10 cellular contexts compared by ENCODE assay signal in genomic region chr10:54985732-54986131, GRCh38.
DNase-seq lines count a peak whose midpoint lies in the region; ATAC-seq, FAIRE-seq and TF ChIP-seq lines count a peak whose summit lies in the region.
"Had no signal": no experiment of that assay in that cellular context is flagged by ENCODE, and none has a peak within 500 bp of the region (broad histone marks: within the 10 kb centered on the region; RNA-seq: fewer than 3 reads in every experiment).

No MANE protein-coding gene starts in this region.

- H4K20me1 ChIP-seq in OCI-LY1 (ENCODE audit: insufficient read depth, low read length) = no peaks in the 10 kb centered on the region

- no peak overlapping the region for H2AFZ ChIP-seq in OCI-LY1 (ENCODE audit: low read length)

- no peak for TF ChIP-seq RAD21 in A549 (conservative IDR thresholded peaks at IDR 0.05 in 1 of 2, IDR thresholded peaks at IDR 0.05 in 1 of 2)

- no peaks in the 10 kb centered on the region for H3K9me2 ChIP-seq in OCI-LY1 (ENCODE audit: low read depth, low read length)

- peak; percentile 17; the same call in 1 of the 3 replicates for TF ChIP-seq CTCF in A549 (IDR thresholded peaks at IDR 0.05)
- TF ChIP-seq CTCF in OCI-LY1 (IDR thresholded peaks at IDR 0.05; ENCODE audit: low read length) = peak; percentile 50; the same call in 1 of the 2 replicates
- TF ChIP-seq CTCF in fibroblast of pulmonary artery (IDR thresholded peaks at IDR 0.05; ENCODE audit: low read length, missing control alignments) = peak; percentile 18

- H3K27me3 ChIP-seq in OCI-LY1 (ENCODE audit: insufficient read depth, low read length) = no peaks in the 10 kb centered on the region

- H3K4me1 ChIP-seq in A549 (no peaks in the 10 kb centered on the region), OCI-LY1 (ENCODE audit: insufficient read depth, low read length, severe bottlenecking) (no peaks in the 10 kb centered on the region)

- DNase-seq in A549 (ENCODE audit: low read depth in 1 of 2, low spot score in 1 of 2) = peak in 1 of 2 experiments; percentile 18
- DNase-seq in fibroblast of pulmonary artery (ENCODE audit: low read depth) = peak; percentile 16
- DNase-seq in activated naive CD4-positive, alpha-beta T cell treated with Interleukin-2 at 50 U/mL for 16 hours = no peak
- DNase-seq in NCI-H1092 (lab: John Stamatoyannopoulos, UW) = no peak
- DNase-seq: activated CD4-positive, alpha-beta T cell treated with anti-CD3 and anti-CD28 coated beads, Interleukin-2, amount 10 ng/mL, durations not matched to agents 24 days and 14 days; GDM1 had no signal

- no peaks in the 10 kb centered on the region for H3F3A ChIP-seq in OCI-LY1 (ENCODE audit: insufficient read depth, low read length)

- H3K4me2 ChIP-seq in A549 (no peak overlapping the region), OCI-LY1 (ENCODE audit: low read length) (no peak overlapping the region)

- H3K9me3 ChIP-seq in A549 = no peaks in the 10 kb centered on the region
- H3K9me3 ChIP-seq in OCI-LY1 (ENCODE audit: low read length) = no peaks in the 10 kb centered on the region

- WGBS in A549 (ENCODE audit: missing lambda C conversion rate) = 0% methylated on average over 1 of the region's 1 CpG

- no peak overlapping the region for H3K9ac ChIP-seq in OCI-LY1 (ENCODE audit: low read length)

- POLR2A ChIA-PET in A549 (lab: Yijun Ruan, JAX) = no interaction called here

- TF ChIP-seq EP300 in A549 (IDR thresholded peaks at IDR 0.05) = no peak

- ATAC-seq in A549 (no peak), GM18519 (IDR thresholded peaks at IDR 0.05; ENCODE audit: low FRiP score, unreplicated experiment) (peak; percentile 51), HG02678 (IDR thresholded peaks at IDR 0.05; ENCODE audit: unreplicated experiment) (no peak), GM21529 (IDR thresholded peaks at IDR 0.05; ENCODE audit: unreplicated experiment) (no peak)

- H3K36me3 ChIP-seq in OCI-LY1 (ENCODE audit: insufficient read depth, low read length) = no peaks in the 10 kb centered on the region

- no peaks in the 10 kb centered on the region for H3K79me2 ChIP-seq in OCI-LY1 (ENCODE audit: insufficient read depth, low read length)

- no peak for FAIRE-seq in A549 (lab: Jason Lieb, UNC)

- no peak overlapping the region for H3K27ac ChIP-seq in A549
- no peak overlapping the region for H3K27ac ChIP-seq in OCI-LY1 (ENCODE audit: low read depth, low read length, poor library complexity, severe bottlenecking)

- TF ChIP-seq POLR2A in A549 (IDR thresholded peaks at IDR 0.05; ENCODE audit: low read length) = no peak

- CTCF ChIA-PET in A549 (lab: Yijun Ruan, JAX) = no interaction called here

- H3K4me3 ChIP-seq in A549 (no peak overlapping the region), OCI-LY1 (ENCODE audit: low read depth, low read length, poor library complexity, severe bottlenecking) (no peak overlapping the region), fibroblast of pulmonary artery (replicated peaks; ENCODE audit: low read depth, low read length) (no peak overlapping the region)

TF ChIP-seq in A549, 52 proteins besides CTCF, POLR2A, EP300 and RAD21:
- TF ChIP-seq SREBF2 (IDR thresholded peaks at IDR 0.05) (no peak), CHD4 (IDR thresholded peaks at IDR 0.05; ENCODE audit: borderline replicate concordance) (no peak), KDM1A (IDR thresholded peaks at IDR 0.05; ENCODE audit: low read depth) (no peak), E2F6 (IDR thresholded peaks at IDR 0.05; ENCODE audit: borderline replicate concordance, low read depth) (no peak), MAZ (IDR thresholded peaks at IDR 0.05; ENCODE audit: borderline replicate concordance, low read depth, low read length) (no peak), ZSCAN20 (CRISPR knock-in tag; IDR thresholded peaks at IDR 0.05) (no peak)
